ENCODE assay signal across 30 cellular contexts in the genomic region with DNA sequence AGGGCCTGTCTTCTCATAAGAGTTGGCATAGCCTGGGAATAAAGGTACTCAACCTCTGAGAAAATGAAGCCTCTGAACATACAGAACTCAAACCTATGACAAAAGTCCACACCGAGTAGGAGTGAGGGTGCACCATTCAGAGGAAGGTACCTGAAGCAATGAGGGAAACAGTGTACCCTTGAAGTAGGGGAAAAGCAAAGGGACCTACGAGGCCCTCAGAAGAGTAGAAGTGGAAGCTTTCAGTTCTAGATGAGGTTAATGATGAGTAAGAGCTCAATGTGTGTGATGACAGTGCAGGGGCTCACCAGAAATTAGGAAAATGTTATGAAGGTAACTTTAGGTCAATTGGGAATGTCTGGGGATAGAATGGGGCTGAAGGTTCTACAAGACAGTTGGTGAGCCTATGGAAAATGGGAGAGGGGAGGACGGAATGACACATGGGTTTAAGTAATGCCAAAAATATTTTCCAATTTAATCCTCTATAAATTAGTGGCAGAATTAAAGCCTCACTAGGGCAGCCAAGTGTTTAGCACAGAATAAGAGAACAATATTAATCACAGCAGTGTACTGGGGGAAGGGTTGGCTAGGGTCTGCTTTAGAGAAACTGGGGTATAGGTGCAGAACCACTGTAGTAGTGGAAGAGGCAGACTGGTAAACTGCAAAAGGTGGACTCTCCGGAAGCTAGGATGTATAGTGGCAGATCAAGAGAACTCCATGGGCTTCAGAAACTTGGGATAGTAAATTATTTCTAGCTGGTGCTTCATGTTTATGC. TPM values are rescaled to one million over a fixed set of nuclear protein-coding genes. Genes with fewer than 3 reads are reported as not detected.
DNase-seq lines count a peak whose midpoint lies in the region; ATAC-seq and TF ChIP-seq lines count a peak whose summit lies in the region.
"Had no signal": no experiment of that assay in that cellular context is flagged by ENCODE, and none has a peak within 500 bp of the region (broad histone marks: within the 10 kb centered on the region; RNA-seq: fewer than 3 reads in every experiment).

No MANE protein-coding gene starts in this region.

- peak overlapping the region; percentile 62 for H3K4me3 Mint-ChIP-seq in natural killer cell treated with Interleukin-12 subunit alpha and Interleukin-12 subunit beta and Interleukin-15 and Interleukin-18, amount 100 ng/mL, for 72 hours
- H3K4me3 Mint-ChIP-seq in natural killer cell: no peak overlapping the region
- peak overlapping the region; percentile 62 for H3K4me3 Mint-ChIP-seq in activated T-helper 2 cell treated with anti-CD3 and anti-CD28 coated beads, Interferon-gamma antibody, Interleukin-2, Interleukin-4, amounts not matched to agents 10 μg/mL and 5 μg/mL and 100 μg/mL, durations not matched to agents 14 hours and 24 hours and 36 hours (ENCODE audit: low read depth)

- H3K4me3 ChIP-seq in lower leg skin (ENCODE audit: low read depth, poor library complexity, severe bottlenecking): no peak overlapping the region
- H3K4me3 ChIP-seq: heart left ventricle, MG63, PC-9, SK-N-MC, suprapubic skin, upper lobe of left lung had no signal

- no peaks in the 10 kb centered on the region for H3K9me3 Mint-ChIP-seq in natural killer cell treated with Interleukin-12 subunit alpha and Interleukin-12 subunit beta and Interleukin-15 and Interleukin-18, amount 100 ng/mL, for 72 hours
- H3K9me3 Mint-ChIP-seq in natural killer cell: no peaks in the 10 kb centered on the region
- no peaks in the 10 kb centered on the region for H3K9me3 Mint-ChIP-seq in activated T-helper 2 cell treated with anti-CD3 and anti-CD28 coated beads, Interferon-gamma antibody, Interleukin-2, Interleukin-4, amounts not matched to agents 10 μg/mL and 5 μg/mL and 100 μg/mL, durations not matched to agents 14 hours and 24 hours and 36 hours

- peak in 1 of 2 donors; percentile 60 for ATAC-seq in natural killer cell treated with Interleukin-12 subunit alpha and Interleukin-12 subunit beta and Interleukin-15 and Interleukin-18, amount 100 ng/mL, for 72 hours
- ATAC-seq in natural killer cell (no peak), HG03196 (IDR thresholded peaks at IDR 0.05; ENCODE audit: unreplicated experiment) (no peak)
- ATAC-seq: heart left ventricle, left ventricle myocardium superior, right cardiac atrium had no signal

- H3K36me3 Mint-ChIP-seq in natural killer cell treated with Interleukin-12 subunit alpha and Interleukin-12 subunit beta and Interleukin-15 and Interleukin-18, amount 100 ng/mL, for 72 hours: peaks cover 25% of the 10 kb centered on the region
- peaks cover 7% of the 10 kb centered on the region for H3K36me3 Mint-ChIP-seq in natural killer cell
- H3K36me3 Mint-ChIP-seq in activated T-helper 2 cell treated with anti-CD3 and anti-CD28 coated beads, Interferon-gamma antibody, Interleukin-2, Interleukin-4, amounts not matched to agents 10 μg/mL and 5 μg/mL and 100 μg/mL, durations not matched to agents 14 hours and 24 hours and 36 hours (ENCODE audit: low read depth): peaks cover 56% of the 10 kb centered on the region

- no peak for TF ChIP-seq POLR2A in lower leg skin (IDR thresholded peaks at IDR 0.05)

- H3K4me1 Mint-ChIP-seq in natural killer cell treated with Interleukin-12 subunit alpha and Interleukin-12 subunit beta and Interleukin-15 and Interleukin-18, amount 100 ng/mL, for 72 hours (ENCODE audit: low read depth in 2 of 2): peaks cover 2 to 21% of the 10 kb centered on the region in 2 donors
- no peaks in the 10 kb centered on the region for H3K4me1 Mint-ChIP-seq in natural killer cell
- H3K4me1 Mint-ChIP-seq in activated T-helper 2 cell treated with anti-CD3 and anti-CD28 coated beads, Interferon-gamma antibody, Interleukin-2, Interleukin-4, amounts not matched to agents 10 μg/mL and 5 μg/mL and 100 μg/mL, durations not matched to agents 14 hours and 24 hours and 36 hours (ENCODE audit: low read depth): peaks cover 26% of the 10 kb centered on the region

- H3K27me3 Mint-ChIP-seq in natural killer cell treated with Interleukin-12 subunit alpha and Interleukin-12 subunit beta and Interleukin-15 and Interleukin-18, amount 100 ng/mL, for 72 hours: peaks cover 0 to 14% of the 10 kb centered on the region in 2 donors
- H3K27me3 Mint-ChIP-seq in natural killer cell (ENCODE audit: low read depth in 2 of 2): peaks cover 0 to 7% of the 10 kb centered on the region in 2 donors
- no peaks in the 10 kb centered on the region for H3K27me3 Mint-ChIP-seq in activated T-helper 2 cell treated with anti-CD3 and anti-CD28 coated beads, Interferon-gamma antibody, Interleukin-2, Interleukin-4, amounts not matched to agents 10 μg/mL and 5 μg/mL and 100 μg/mL, durations not matched to agents 14 hours and 24 hours and 36 hours (ENCODE audit: low read depth)

- peak overlapping the region in 1 of 2 donors; percentile 85 for H3K27ac Mint-ChIP-seq in natural killer cell treated with Interleukin-12 subunit alpha and Interleukin-12 subunit beta and Interleukin-15 and Interleukin-18, amount 100 ng/mL, for 72 hours
- H3K27ac Mint-ChIP-seq in natural killer cell: no peak overlapping the region
- H3K27ac Mint-ChIP-seq in activated T-helper 2 cell treated with anti-CD3 and anti-CD28 coated beads, Interferon-gamma antibody, Interleukin-2, Interleukin-4, amounts not matched to agents 10 μg/mL and 5 μg/mL and 100 μg/mL, durations not matched to agents 14 hours and 24 hours and 36 hours: peak overlapping the region; percentile 90

- DNase-seq in activated CD4-positive, alpha-beta T cell treated with anti-CD3 and anti-CD28 coated beads for 48 hours: peak; percentile 9
- DNase-seq in activated CD4-positive, alpha-beta T cell treated with anti-CD3 and anti-CD28 coated beads, Interleukin-2, amount 50 U/mL, for 1 hour: no peak
- DNase-seq in natural killer cell treated with Interleukin-12 subunit alpha and Interleukin-12 subunit beta and Interleukin-15 and Interleukin-18, amount 100 ng/mL, for 72 hours (ENCODE audit: low spot score): no peak
- no peak for DNase-seq in natural killer cell
- DNase-seq in activated T-helper 2 cell treated with anti-CD3 and anti-CD28 coated beads, Interferon-gamma antibody, Interleukin-2, Interleukin-4, amounts not matched to agents 10 μg/mL and 5 μg/mL and 100 μg/mL, durations not matched to agents 14 hours and 24 hours and 36 hours (ENCODE audit: low spot score): no peak
- no peak for DNase-seq in lower leg skin (ENCODE audit: low spot score in 2 of 2)
- no peak for DNase-seq in DMS 273 treated with DMSO at 0.1 percent for 48 hours (lab: John Stamatoyannopoulos, UW)
- DNase-seq: activated CD4-positive, CD25-positive, alpha-beta regulatory T cell treated with anti-CD3 and anti-CD28 coated beads, Interleukin-2, amount 50 U/mL, for 72 hours; activated gamma-delta T cell; amygdala; brain microvascular endothelial cell; COR-L47; DMS53; foreskin melanocyte; H7; heart left ventricle; islet precursor cell; left ventricle myocardium superior; MG63; NCI-H1105 treated with DMSO at 0.1 percent for 48 hours; NCI-H2029; NCI-H524; NK-92 treated with Interleukin-12 subunit alpha and Interleukin-12 subunit beta, amount 100 ng/mL, for 24 hours; PC-9; right cardiac atrium; upper lobe of left lung had no signal

- TF ChIP-seq CTCF in natural killer cell (IDR thresholded peaks at IDR 0.05) (no peak), lower leg skin (IDR thresholded peaks at IDR 0.05) (no peak)

- WGBS in lower leg skin, 2 donors: 77 to 98% methylated on average over 4 of the region's 4 CpGs

- intact Hi-C loops in natural killer cell (cut with micrococcal nuclease) (no loop called here), lower leg skin (cut with DNase I; ENCODE audit: low total_unique reads) (no loop called here)
- intact Hi-C loops in activated T-helper 2 cell treated with anti-CD3 and anti-CD28 coated beads, Interferon-gamma antibody, Interleukin-2, Interleukin-4, amounts not matched to agents 10 μg/mL and 5 μg/mL and 100 μg/mL, durations not matched to agents 14 hours and 24 hours and 36 hours (cut with micrococcal nuclease): loop anchor here (1.0 to 5.0 kb wide), 3 partner anchors 39 to 126 kb away; partner anchors contain the start of genes SLC25A14 and ZNF280C

RNA-seq across cellular contexts. Expression of gene RAB33A, which starts 39.8 kb away (rescaled TPM):
- total RNA-seq in natural killer cell treated with Interleukin-12 subunit alpha and Interleukin-12 subunit beta and Interleukin-15 and Interleukin-18, amount 100 ng/mL, for 72 hours: 10 to 100 TPM; 25.4 to 44.2 TPM
- total RNA-seq in natural killer cell (1 to 10 TPM; 3.2 to 4.4 (median 4.4) TPM), lower leg skin (under 1 TPM in 1 of 4 donors, not detected in 3; 0.65 TPM)
- total RNA-seq in activated T-helper 2 cell treated with anti-CD3 and anti-CD28 coated beads, Interferon-gamma antibody, Interleukin-2, Interleukin-4, amounts not matched to agents 10 μg/mL and 5 μg/mL and 100 μg/mL, durations not matched to agents 14 hours and 24 hours and 36 hours: 28.4 and 29.7 TPM in 2 replicates
- total RNA-seq: A172, H7, suprapubic skin had no signal

RNA-seq across cellular contexts. Expression of gene AIFM1, which starts 46.0 kb away (rescaled TPM):
- total RNA-seq in natural killer cell treated with Interleukin-12 subunit alpha and Interleukin-12 subunit beta and Interleukin-15 and Interleukin-18, amount 100 ng/mL, for 72 hours: 10 to 100 TPM; 38.6 to 49.1 TPM
- total RNA-seq in natural killer cell (10 to 100 TPM; 16.2 to 21.1 (median 17.0) TPM), lower leg skin (10 to 100 TPM in 2 of 4 donors, 1 to 10 TPM in 2; 7.6 to 15.0 (median 10.4) TPM)
- total RNA-seq in activated T-helper 2 cell treated with anti-CD3 and anti-CD28 coated beads, Interferon-gamma antibody, Interleukin-2, Interleukin-4, amounts not matched to agents 10 μg/mL and 5 μg/mL and 100 μg/mL, durations not matched to agents 14 hours and 24 hours and 36 hours: 48.7 and 51.1 TPM in 2 replicates

RNA-seq across cellular contexts. Expression of gene ZNF280C, which starts 57.1 kb away (rescaled TPM):
- total RNA-seq in natural killer cell treated with Interleukin-12 subunit alpha and Interleukin-12 subunit beta and Interleukin-15 and Interleukin-18, amount 100 ng/mL, for 72 hours: 1 to 10 TPM; 4.1 to 6.7 TPM
- 1 to 10 TPM; 5.5 to 6.0 (median 5.8) TPM for total RNA-seq in natural killer cell
- 8.9 and 9.2 TPM in 2 replicates for total RNA-seq in activated T-helper 2 cell treated with anti-CD3 and anti-CD28 coated beads, Interferon-gamma antibody, Interleukin-2, Interleukin-4, amounts not matched to agents 10 μg/mL and 5 μg/mL and 100 μg/mL, durations not matched to agents 14 hours and 24 hours and 36 hours
- total RNA-seq in lower leg skin: 1 to 10 TPM; 2.9 to 3.8 (median 3.6) TPM
